21 cellular contexts compared by ENCODE assay signal in genomic region chr1:25672763-25673409, GRCh38. TPM values are rescaled to one million over a fixed set of nuclear protein-coding genes. Genes with fewer than 3 reads are reported as not detected.
DNase-seq lines count a peak whose midpoint lies in the region; ATAC-seq lines count a peak whose summit lies in the region.
"Had no signal": no experiment of that assay in that cellular context is flagged by ENCODE, and none has a peak within 500 bp of the region (broad histone marks: within the 10 kb centered on the region; RNA-seq: fewer than 3 reads in every experiment).

No MANE protein-coding gene starts in this region.

- no peak overlapping the region for H3K23ac ChIP-seq in mesenchymal stem cell (ENCODE audit: low read length in 2 of 2)

- H3K18ac ChIP-seq in mesenchymal stem cell (ENCODE audit: low read depth in 1 of 2, low read length in 2 of 2): no peak overlapping the region

- no peaks in the 10 kb centered on the region for H3K9me3 Mint-ChIP-seq in activated CD4-positive, alpha-beta T cell treated with anti-CD3 and anti-CD28 coated beads for 36 hours (ENCODE audit: low read depth)
- H3K9me3 Mint-ChIP-seq: dendritic cell treated with granulocyte-macrophage colony-stimulating factor and Interleukin-4, amounts not matched to agents 40 ng/mL and 50 ng/mL, for 4 days; neural progenitor cell had no signal

- ATAC-seq in activated CD4-positive, alpha-beta T cell treated with anti-CD3 and anti-CD28 coated beads for 36 hours: no peak
- ATAC-seq in GM18907 (IDR thresholded peaks at IDR 0.05; ENCODE audit: unreplicated experiment): no peak
- ATAC-seq: A549, psoas muscle had no signal

- no peak overlapping the region for H2BK15ac ChIP-seq in mesenchymal stem cell (ENCODE audit: low read depth, poor library complexity, severe bottlenecking)

- H3K36me3 ChIP-seq in mesenchymal stem cell (ENCODE audit: control insufficient read depth in 1 of 2, insufficient read depth in 2 of 2, low read depth in 1 of 2, low read length in 2 of 2): peaks cover 0 to 4% of the 10 kb centered on the region in 2 experiments
- H3K36me3 ChIP-seq: neural progenitor cell had no signal

- CTCF ChIA-PET in activated CD4-positive, alpha-beta T cell treated with anti-CD3 and anti-CD28 coated beads for 36 hours (lab: Charles Lee): interaction anchor here (0.7 kb wide), 1 partner anchor 11 kb away, joined by 3 read pairs; no protein-coding TSS in a partner anchor

- H2AK5ac ChIP-seq in mesenchymal stem cell (ENCODE audit: low read length, severe bottlenecking): no peak overlapping the region

- H2AFZ ChIP-seq in mesenchymal stem cell (ENCODE audit: low read depth, low read length): no peak overlapping the region
- H2AFZ ChIP-seq: neural progenitor cell had no signal

- peaks cover 4% of the 10 kb centered on the region for H3K4me1 ChIP-seq in mesenchymal stem cell (ENCODE audit: control insufficient read depth, insufficient read depth, low read depth, low read length)
- H3K4me1 ChIP-seq: A549 had no signal

- peaks cover 0 to 51% of the 10 kb centered on the region in 2 experiments for H3K27me3 ChIP-seq in mesenchymal stem cell (ENCODE audit: control insufficient read depth in 1 of 2, insufficient read depth in 1 of 2, low read length in 2 of 2)
- H3K27me3 ChIP-seq: neural progenitor cell had no signal

- no peak overlapping the region for H3K4ac ChIP-seq in mesenchymal stem cell (ENCODE audit: low read depth in 1 of 2, low read length in 2 of 2)

- peaks cover 11% of the 10 kb centered on the region for H3K36me3 Mint-ChIP-seq in activated CD4-positive, alpha-beta T cell treated with anti-CD3 and anti-CD28 coated beads for 36 hours (ENCODE audit: low read depth)
- H3K36me3 Mint-ChIP-seq: neural progenitor cell had no signal

- peak overlapping the region in 1 of 2 experiments; percentile 14 for H3K14ac ChIP-seq in mesenchymal stem cell (ENCODE audit: low read length in 2 of 2)

- no peak overlapping the region for H3K9ac ChIP-seq in mesenchymal stem cell (ENCODE audit: low read length)
- H3K9ac ChIP-seq: neural progenitor cell had no signal

- intact Hi-C loops in activated CD4-positive, alpha-beta T cell treated with anti-CD3 and anti-CD28 coated beads for 36 hours (cut with DNase I, micrococcal nuclease): no loop called here

- H2BK5ac ChIP-seq in mesenchymal stem cell (ENCODE audit: low read depth, low read length, poor library complexity, severe bottlenecking): no peak overlapping the region

- POLR2A ChIA-PET in activated CD4-positive, alpha-beta T cell treated with anti-CD3 and anti-CD28 coated beads for 36 hours (lab: Charles Lee): no interaction called here

- peak; percentile 24 for DNase-seq in activated CD4-positive, alpha-beta T cell treated with anti-CD3 and anti-CD28 coated beads for 36 hours
- DNase-seq in activated CD4-positive, alpha-beta T cell treated with anti-CD3 and anti-CD28 coated beads for 1 hour: no peak
- DNase-seq in EL (peak; percentile 27), SW480 (ENCODE audit: low spot score) (peak; percentile 58), mesenchymal stem cell (no peak), RKO (ENCODE audit: low spot score) (no peak)
- DNase-seq in central memory CD4-positive, alpha-beta T cell: no peak
- DNase-seq: activated CD4-positive, CD25-positive, alpha-beta regulatory T cell; activated effector memory CD4-positive, alpha-beta T cell treated with Interleukin-2 at 50 U/mL for 16 hours; C1 segment of cervical spinal cord; DMS153; foreskin fibroblast; midbrain; psoas muscle; SIG-M5 had no signal

- peak overlapping the region; percentile 9 for H3K4me3 Mint-ChIP-seq in activated CD4-positive, alpha-beta T cell treated with anti-CD3 and anti-CD28 coated beads for 36 hours
- H3K4me3 Mint-ChIP-seq: brain; dendritic cell treated with granulocyte-macrophage colony-stimulating factor and Interleukin-4, amounts not matched to agents 40 ng/mL and 50 ng/mL, for 4 days; neural progenitor cell had no signal

- H3K27me3 Mint-ChIP-seq in activated CD4-positive, alpha-beta T cell treated with anti-CD3 and anti-CD28 coated beads for 36 hours: no peaks in the 10 kb centered on the region
- H3K27me3 Mint-ChIP-seq: brain; dendritic cell treated with granulocyte-macrophage colony-stimulating factor and Interleukin-4, amounts not matched to agents 40 ng/mL and 50 ng/mL, for 4 days had no signal

- H4K8ac ChIP-seq in mesenchymal stem cell (ENCODE audit: low read length): peak overlapping the region; percentile 36

- H3K4me2 ChIP-seq in mesenchymal stem cell (ENCODE audit: low read length, poor library complexity, severe bottlenecking): no peak overlapping the region
- H3K4me2 ChIP-seq: A549, neural progenitor cell, smooth muscle cell had no signal

- 75% methylated on average over 13 of the region's 13 CpGs for WGBS in mesenchymal stem cell

- H3K79me1 ChIP-seq in mesenchymal stem cell (replicated peaks; ENCODE audit: low read length, poor library complexity, severe bottlenecking): no peaks in the 10 kb centered on the region

- peaks cover 91% of the 10 kb centered on the region for H3K4me1 Mint-ChIP-seq in activated CD4-positive, alpha-beta T cell treated with anti-CD3 and anti-CD28 coated beads for 36 hours

- no peak overlapping the region for H3K27ac ChIP-seq in mesenchymal stem cell (ENCODE audit: low read length, poor library complexity, severe bottlenecking)
- H3K27ac ChIP-seq: A549, neural progenitor cell, psoas muscle had no signal

- no peak overlapping the region for H3K4me3 ChIP-seq in mesenchymal stem cell (ENCODE audit: insufficient read depth in 1 of 2, low read depth in 1 of 2, low read length in 2 of 2)
- H3K4me3 ChIP-seq: A549, neural progenitor cell, psoas muscle, smooth muscle cell had no signal

- no peak overlapping the region for H2BK12ac ChIP-seq in mesenchymal stem cell (ENCODE audit: low read length in 2 of 2)

- H4K91ac ChIP-seq in mesenchymal stem cell (ENCODE audit: low read length): no peak overlapping the region

- H3K27ac Mint-ChIP-seq in activated CD4-positive, alpha-beta T cell treated with anti-CD3 and anti-CD28 coated beads for 36 hours: peak overlapping the region; percentile 34
- H3K27ac Mint-ChIP-seq: brain; dendritic cell treated with granulocyte-macrophage colony-stimulating factor and Interleukin-4, amounts not matched to agents 40 ng/mL and 50 ng/mL, for 4 days; neural progenitor cell had no signal

- H2BK120ac ChIP-seq in mesenchymal stem cell (ENCODE audit: low read depth, low read length): no peak overlapping the region

- peaks cover 7% of the 10 kb centered on the region for H3K9me3 ChIP-seq in mesenchymal stem cell (ENCODE audit: control insufficient read depth, low read length)
- H3K9me3 ChIP-seq: A549, psoas muscle had no signal

RNA-seq across cellular contexts. Expression of gene MAN1C1, which starts 56.3 kb away (rescaled TPM):
- 10 to 100 TPM in 1 of 2 experiments, 1 to 10 TPM in 1; 10.0 to 10.1 TPM for total RNA-seq in activated CD4-positive, alpha-beta T cell treated with anti-CD3 and anti-CD28 coated beads for 36 hours
- polyA plus RNA-seq in mesenchymal stem cell (2013, experiment 1 of 2): 11.2 TPM
- polyA plus RNA-seq in mesenchymal stem cell (2013, experiment 2 of 2): 11.4 TPM

Comparison
In these comparisons a context has a peak if more than half of its experiments do, and no peak if none do; other contexts are left out.
1. DNase-seq: peak in activated CD4-positive, alpha-beta T cell treated with anti-CD3 and anti-CD28 coated beads for 36 hours (single experiment), EL (single experiment) and SW480 (single experiment); none in activated CD4-positive, alpha-beta T cell treated with anti-CD3 and anti-CD28 coated beads for 1 hour (single experiment), mesenchymal stem cell (single experiment), central memory CD4-positive, alpha-beta T cell (single experiment) and RKO (single experiment).